Comparison of ENCODE assay signal across 16 cellular contexts in genomic region chr7:17903337-17903736, GRCh38. TPM values are rescaled to one million over a fixed set of nuclear protein-coding genes. Genes with fewer than 3 reads are reported as not detected.
DNase-seq lines count a peak whose midpoint lies in the region; ATAC-seq, FAIRE-seq and TF ChIP-seq lines count a peak whose summit lies in the region.
"Had no signal": no experiment of that assay in that cellular context is flagged by ENCODE, and none has a peak within 500 bp of the region (broad histone marks: within the 10 kb centered on the region; RNA-seq: fewer than 3 reads in every experiment).

No MANE protein-coding gene starts in this region.

- CTCF ChIA-PET in HepG2 (lab: Yijun Ruan, JAX; ENCODE audit: low intra/inter-chr PET ratio, low total read pairs), result no interaction called here

- no peak overlapping the region for H3K27ac Mint-ChIP-seq in activated naive CD8-positive, alpha-beta T cell treated with anti-CD3 and anti-CD28 coated beads, Interleukin-2, amount 50 U/mL, for 24 hours

- H3K4me1 ChIP-seq in HepG2 (ENCODE audit: insufficient read depth, low read length), result peaks cover 20% of the 10 kb centered on the region
- peaks cover 6% of the 10 kb centered on the region for H3K4me1 ChIP-seq in psoas muscle
- H3K4me1 ChIP-seq: Caco-2 had no signal

- peak overlapping the region; percentile 9; the same call in 1 of the 2 replicates for H3K4me2 ChIP-seq in HepG2 (ENCODE audit: low read depth, low read length)

- no peak for TF ChIP-seq CTCF in HepG2 (CRISPR knock-in tag; IDR thresholded peaks at IDR 0.05)
- no peak for TF ChIP-seq CTCF in psoas muscle (IDR thresholded peaks at IDR 0.05)

- peaks cover 4% of the 10 kb centered on the region for H3K36me3 Mint-ChIP-seq in activated naive CD8-positive, alpha-beta T cell treated with anti-CD3 and anti-CD28 coated beads, Interleukin-2, amount 50 U/mL, for 24 hours (ENCODE audit: low read depth)

- H3K4me3 ChIP-seq in HepG2 (replicated peaks in 1 of 3; ENCODE audit: insufficient read depth in 1 of 3, low read depth in 2 of 3, low read length in 3 of 3), result no peak overlapping the region
- H3K4me3 ChIP-seq in psoas muscle, result no peak overlapping the region

- no peak for TF ChIP-seq POLR2A in HepG2 (IDR thresholded peaks at IDR 0.05; ENCODE audit: insufficient read depth in 1 of 2, low read depth in 2 of 2, low read length in 2 of 2)

- H3K79me2 ChIP-seq in HepG2 (ENCODE audit: insufficient read depth, low read length), result peaks cover 30% of the 10 kb centered on the region

- peak; percentile 48 for ATAC-seq in GM18909 (IDR thresholded peaks at IDR 0.05; ENCODE audit: poor library complexity, unreplicated experiment)
- peak; percentile 36 for ATAC-seq in activated naive CD8-positive, alpha-beta T cell treated with anti-CD3 and anti-CD28 coated beads, Interleukin-2, amount 50 U/mL, for 24 hours
- ATAC-seq in HepG2, result 0 out of 3 replicates have a peak, but pooled peaks have one; percentile 43
- ATAC-seq in psoas muscle, result no peak

- intact Hi-C loops in HepG2 (cut with micrococcal nuclease; ENCODE audit: unreplicated experiment), result no loop called here
- intact Hi-C loops in psoas muscle (cut with DNase I), result no loop called here

- no peak overlapping the region for H2AFZ ChIP-seq in HepG2 (ENCODE audit: low read length)

- DNase-seq in activated naive CD8-positive, alpha-beta T cell treated with anti-CD3 and anti-CD28 coated beads, Interleukin-2, amount 50 U/mL, for 24 hours, result no peak
- DNase-seq in HepG2 (ENCODE audit: low spot score), result peak; percentile 30
- DNase-seq in NAMALWA (ENCODE audit: low spot score), result no peak
- DNase-seq in psoas muscle, result no peak
- no peak for DNase-seq in globus pallidus (ENCODE audit: low spot score)
- DNase-seq in stimulated activated naive CD4-positive, alpha-beta T cell treated with Interleukin-2 at 50 U/mL for 16 hours (lab: John Stamatoyannopoulos, UW), result no peak
- DNase-seq: AML-193, Caco-2, DMS53, H7, IMR-90, NCI-H1436 treated with DMSO at 0.1 percent for 48 hours, NCI-H2081 treated with DMSO at 0.1 percent for 48 hours, NCI-H226 had no signal

- H3K27me3 Mint-ChIP-seq in activated naive CD8-positive, alpha-beta T cell treated with anti-CD3 and anti-CD28 coated beads, Interleukin-2, amount 50 U/mL, for 24 hours, result no peaks in the 10 kb centered on the region

- H3K4me1 Mint-ChIP-seq in activated naive CD8-positive, alpha-beta T cell treated with anti-CD3 and anti-CD28 coated beads, Interleukin-2, amount 50 U/mL, for 24 hours, result peaks cover 25% of the 10 kb centered on the region

- no peak for TF ChIP-seq RAD21 in HepG2 (CRISPR knock-in tag; IDR thresholded peaks at IDR 0.05)

- H3K27me3 ChIP-seq in HepG2 (ENCODE audit: control insufficient read depth in 1 of 2, insufficient read depth in 2 of 2, low read length in 2 of 2), result no peaks in the 10 kb centered on the region
- H3K27me3 ChIP-seq in psoas muscle (ENCODE audit: insufficient read depth in 3 of 3, low read length in 2 of 3), result no peaks in the 10 kb centered on the region

- BruUV-seq in HepG2 (replicated peaks; lab: Mats Ljungman, UMichigan), result no TSS peak

- H3K27ac ChIP-seq in HepG2 (ENCODE audit: extremely low read length, insufficient read depth, low read length) (no peak overlapping the region), psoas muscle (no peak overlapping the region)

- in situ Hi-C loops in HepG2 (cut with HindIII; ENCODE audit: extremely low pct_ligation_motif_present, low pct_unique_long_range_greater_than_20kb), result no loop called here

- H3K9me3 Mint-ChIP-seq in activated naive CD8-positive, alpha-beta T cell treated with anti-CD3 and anti-CD28 coated beads, Interleukin-2, amount 50 U/mL, for 24 hours, result no peaks in the 10 kb centered on the region

- H3K9me3 ChIP-seq in HepG2 (ENCODE audit: low read length) (no peaks in the 10 kb centered on the region), psoas muscle (no peaks in the 10 kb centered on the region)
- H3K9me3 ChIP-seq: Caco-2 had no signal

- peak in 1 of 2 experiments; percentile 37; a peak in 1 of 4 replicates for TF ChIP-seq EP300 in HepG2 (IDR thresholded peaks at IDR 0.05; ENCODE audit: low read depth in 2 of 2, low read length in 2 of 2)
- TF ChIP-seq EP300 in HepG2 (CRISPR knock-in tag; IDR thresholded peaks at IDR 0.05; ENCODE audit: borderline replicate concordance), result no peak

- POLR2A ChIA-PET in HepG2 (lab: Yijun Ruan, JAX), result no interaction called here

- no peaks in the 10 kb centered on the region for H4K20me1 ChIP-seq in HepG2 (ENCODE audit: insufficient read depth, low read length)

- no peak overlapping the region for H3K9ac ChIP-seq in HepG2 (ENCODE audit: insufficient read depth, low read depth, low read length)

- H3K4me3 Mint-ChIP-seq in activated naive CD8-positive, alpha-beta T cell treated with anti-CD3 and anti-CD28 coated beads, Interleukin-2, amount 50 U/mL, for 24 hours, result no peak overlapping the region

- FAIRE-seq in G401.6 (lab: Jason Lieb, UNC) (peak; percentile 46), HepG2 (lab: Jason Lieb, UNC) (no peak)

- H3K36me3 ChIP-seq in HepG2 (replicated peaks in 1 of 2; ENCODE audit: control insufficient read depth in 1 of 2, insufficient read depth in 2 of 2, low read length in 2 of 2) (no peaks in the 10 kb centered on the region), psoas muscle (ENCODE audit: insufficient read depth in 1 of 2, low read depth in 1 of 2) (no peaks in the 10 kb centered on the region)

TF ChIP-seq in HepG2, 621 proteins besides CTCF, POLR2A, EP300 and RAD21 (continues in another document):
- TF ChIP-seq NR2F6 (IDR thresholded peaks at IDR 0.05) (no peak), NR2F6 (CRISPR knock-in tag; IDR thresholded peaks at IDR 0.05) (peak; percentile 31; the same call in 1 of the 2 replicates), ASH2L (IDR thresholded peaks at IDR 0.05; ENCODE audit: insufficient read length, low read depth, low read length) (no peak), ZNF709 (CRISPR knock-in tag; IDR thresholded peaks at IDR 0.05) (no peak), PPARG (CRISPR knock-in tag; conservative IDR thresholded peaks at IDR 0.05) (0 out of 2 replicates have a peak, but pooled peaks have one; percentile 28), MTA1 (CRISPR knock-in tag; IDR thresholded peaks at IDR 0.05; ENCODE audit: borderline replicate concordance) (no peak), HNF4A (CRISPR knock-in tag; IDR thresholded peaks at IDR 0.05) (peak; percentile 78), HNF4G (IDR thresholded peaks at IDR 0.05; ENCODE audit: borderline replicate concordance, low read depth, low read length) (peak; percentile 38; the same call in 1 of the 2 replicates), HNF4G (CRISPR knock-in tag; IDR thresholded peaks at IDR 0.05; ENCODE audit: borderline replicate concordance, low read depth) (no peak), KLF11 (CRISPR knock-in tag; IDR thresholded peaks at IDR 0.05) (no peak), SOX13 (IDR thresholded peaks at IDR 0.05) (no peak), SOX13 (CRISPR knock-in tag; conservative IDR thresholded peaks at IDR 0.05 in 1 of 2, IDR thresholded peaks at IDR 0.05 in 1 of 2) (peak in 1 of 2 experiments; percentile 77; a peak in 2 of 4 replicates), ZEB1 (IDR thresholded peaks at IDR 0.05; ENCODE audit: insufficient replicate concordance, low read depth) (no peak), AGO1 (IDR thresholded peaks at IDR 0.05; ENCODE audit: low read depth, low read length, poor library complexity, severe bottlenecking) (no peak), FOSL1 (CRISPR knock-in tag; IDR thresholded peaks at IDR 0.05; ENCODE audit: borderline replicate concordance) (no peak), POGZ (CRISPR knock-in tag; IDR thresholded peaks at IDR 0.05) (0 out of 2 replicates have a peak, but pooled peaks have one; percentile 20)
- TF ChIP-seq, protein P1, sequence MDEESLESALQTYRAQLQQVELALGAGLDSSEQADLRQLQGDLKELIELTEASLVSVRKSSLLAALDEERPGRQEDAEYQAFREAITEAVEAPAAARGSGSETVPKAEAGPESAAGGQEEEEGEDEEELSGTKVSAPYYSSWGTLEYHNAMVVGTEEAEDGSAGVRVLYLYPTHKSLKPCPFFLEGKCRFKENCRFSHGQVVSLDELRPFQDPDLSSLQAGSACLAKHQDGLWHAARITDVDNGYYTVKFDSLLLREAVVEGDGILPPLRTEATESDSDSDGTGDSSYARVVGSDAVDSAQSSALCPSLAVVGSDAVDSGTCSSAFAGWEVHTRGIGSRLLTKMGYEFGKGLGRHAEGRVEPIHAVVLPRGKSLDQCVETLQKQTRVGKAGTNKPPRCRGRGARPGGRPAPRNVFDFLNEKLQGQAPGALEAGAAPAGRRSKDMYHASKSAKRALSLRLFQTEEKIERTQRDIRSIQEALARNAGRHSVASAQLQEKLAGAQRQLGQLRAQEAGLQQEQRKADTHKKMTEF (CRISPR knock-in tag; IDR thresholded peaks at IDR 0.05), result peak; percentile 43; the same call in 1 of the 2 replicates

RNA-seq across cellular contexts. Expression of gene SNX13, which starts 37.0 kb away (rescaled TPM):
- 32.3 and 35.7 TPM in 2 replicates for total RNA-seq in HepG2 (2016; rRNA removed; fragmentation: Illumina TruSeq; extraction: Trizol)
- 46.8 and 53.2 TPM in 2 replicates for total RNA-seq in HepG2 (2016; cell fraction: cytosol; rRNA removed; fragmentation: Illumina TruSeq; extraction: Trizol; ENCODE audit: low read depth)
- 32.8 and 35.2 TPM in 2 replicates for total RNA-seq in HepG2 (2016; cell fraction: insoluble cytoplasmic fraction; rRNA removed; fragmentation: Illumina TruSeq; extraction: Trizol)
- total RNA-seq in HepG2 (2016; cell fraction: membrane; rRNA removed; fragmentation: Illumina TruSeq; extraction: Trizol), result 27.8 and 28.4 TPM in 2 replicates
- 49.7 and 53.6 TPM in 2 replicates for total RNA-seq in HepG2 (2016; cell fraction: nucleus; rRNA removed; fragmentation: Illumina TruSeq; extraction: Trizol)
- polyA plus RNA-seq in HepG2 (2011; rRNA removed), result 12.6 and 14.3 TPM in 2 replicates
- 5.2 and 8.2 TPM in 2 replicates for polyA plus RNA-seq in HepG2 (2011; cell fraction: cytosol; rRNA removed)
- polyA plus RNA-seq in HepG2 (2011; cell fraction: nucleus; rRNA removed), result 17.1 and 19.6 TPM in 2 replicates
- 11.0 and 14.3 TPM in 2 replicates for polyA plus RNA-seq in HepG2 (2012)
- polyA plus RNA-seq in HepG2 (2016; cell fraction: cytosol; fragmentation: Illumina TruSeq; extraction: Trizol; ENCODE audit: low read depth), result 2.2 and 2.3 TPM in 2 replicates
- polyA plus RNA-seq in HepG2 (2016; cell fraction: insoluble cytoplasmic fraction; fragmentation: Illumina TruSeq; extraction: Trizol; ENCODE audit: low read depth), result 19.9 and 22.4 TPM in 2 replicates
- polyA plus RNA-seq in HepG2 (2016; cell fraction: membrane; fragmentation: Illumina TruSeq; extraction: Trizol; ENCODE audit: low read depth), result 8.0 and 8.6 TPM in 2 replicates
- 20.3 and 23.3 TPM in 2 replicates for polyA plus RNA-seq in HepG2 (2016; cell fraction: nucleus; fragmentation: Illumina TruSeq; extraction: Trizol; ENCODE audit: insufficient read depth, low read depth)
- 11.9 and 12.5 TPM in 2 replicates for polyA minus RNA-seq in HepG2 (2011; rRNA and poly(A)+ RNA removed; ENCODE audit: low replicate concordance)
- polyA minus RNA-seq in HepG2 (2011; cell fraction: cytosol; rRNA and poly(A)+ RNA removed), result 17.1 TPM in 2 replicates
- 126 and 139 TPM in 2 replicates for polyA minus RNA-seq in HepG2 (2011; cell fraction: nucleus; rRNA and poly(A)+ RNA removed)
- 10 to 100 TPM; 37.5 to 59.2 (median 44.7) TPM for total RNA-seq in psoas muscle
- 10 to 100 TPM in 2 of 3 donors, 1 to 10 TPM in 1; 8.0 to 29.4 (median 13.9) TPM for polyA plus RNA-seq in psoas muscle

Comparison
In these comparisons a context has a peak if more than half of its experiments do, and no peak if none do; other contexts are left out.
1. ATAC-seq: peak in GM18909 (single experiment), activated naive CD8-positive, alpha-beta T cell treated with anti-CD3 and anti-CD28 coated beads, Interleukin-2, amount 50 U/mL, for 24 hours (single experiment) and HepG2 (single experiment); none in psoas muscle (0 of 4).